Comparison of ENCODE assay signal across 14 cellular contexts in genomic region chr11:12725863-12726666, GRCh38. TPM values are rescaled to one million over a fixed set of nuclear protein-coding genes. Genes with fewer than 3 reads are reported as not detected.
DNase-seq lines count a peak whose midpoint lies in the region; ATAC-seq and TF ChIP-seq lines count a peak whose summit lies in the region.
"Had no signal": no experiment of that assay in that cellular context is flagged by ENCODE, and none has a peak within 500 bp of the region (broad histone marks: within the 10 kb centered on the region; RNA-seq: fewer than 3 reads in every experiment).

No MANE protein-coding gene starts in this region.

- no peak overlapping the region for H3K27ac ChIP-seq in BLaER1
- H3K27ac ChIP-seq: KMS-11 had no signal

- no peak overlapping the region for H3K27ac Mint-ChIP-seq in stimulated activated effector memory CD8-positive, alpha-beta T cell treated with anti-CD3 and anti-CD28 coated beads, Interleukin-12 subunit alpha, Interleukin-12 subunit beta, amount 100 ng/mL, for 72 hours
- H3K27ac Mint-ChIP-seq: activated CD4-positive, alpha-beta T cell treated with anti-CD3 and anti-CD28 coated beads, Interleukin-2, amount 10 ng/mL, durations not matched to agents 24 days and 14 days had no signal

- no peaks in the 10 kb centered on the region for H4K20me1 ChIP-seq in BLaER1

- H3K4me2 ChIP-seq in BLaER1 = peak overlapping the region; percentile 49; the same call in 1 of the 2 replicates
- H3K4me2 ChIP-seq: KMS-11 had no signal

- H3K36me3 Mint-ChIP-seq in stimulated activated effector memory CD8-positive, alpha-beta T cell treated with anti-CD3 and anti-CD28 coated beads, Interleukin-12 subunit alpha, Interleukin-12 subunit beta, amount 100 ng/mL, for 72 hours = no peaks in the 10 kb centered on the region
- H3K36me3 Mint-ChIP-seq: immature natural killer cell had no signal

- peaks cover 6% of the 10 kb centered on the region for H3K4me1 Mint-ChIP-seq in stimulated activated effector memory CD8-positive, alpha-beta T cell treated with anti-CD3 and anti-CD28 coated beads, Interleukin-12 subunit alpha, Interleukin-12 subunit beta, amount 100 ng/mL, for 72 hours
- H3K4me1 Mint-ChIP-seq: activated CD4-positive, alpha-beta T cell treated with anti-CD3 and anti-CD28 coated beads, Interleukin-2, amount 10 ng/mL, durations not matched to agents 24 days and 14 days had no signal

- H3K9me3 Mint-ChIP-seq in stimulated activated effector memory CD8-positive, alpha-beta T cell treated with anti-CD3 and anti-CD28 coated beads, Interleukin-12 subunit alpha, Interleukin-12 subunit beta, amount 100 ng/mL, for 72 hours = no peaks in the 10 kb centered on the region
- H3K9me3 Mint-ChIP-seq: activated CD4-positive, alpha-beta T cell treated with anti-CD3 and anti-CD28 coated beads, Interleukin-2, amount 10 ng/mL, durations not matched to agents 24 days and 14 days had no signal

- H3K9me3 ChIP-seq in BLaER1 = no peaks in the 10 kb centered on the region

- no peaks in the 10 kb centered on the region for H3K27me3 ChIP-seq in BLaER1

- peak; percentile 54 for DNase-seq in LHCN-M2 (ENCODE audit: low read depth)
- DNase-seq in cardiac fibroblast (ENCODE audit: low read depth in 2 of 2) = peak; percentile 34 to 77
- DNase-seq in kidney tubule cell (ENCODE audit: low spot score) = peak; percentile 75
- DNase-seq in stimulated activated effector memory CD8-positive, alpha-beta T cell treated with anti-CD3 and anti-CD28 coated beads, Interleukin-12 subunit alpha, Interleukin-12 subunit beta, amount 100 ng/mL, for 72 hours (ENCODE audit: low spot score in 2 of 2) = no peak
- no peak for DNase-seq in SIG-M5 treated with dmso at 0.1 percent for 504 hours (lab: John Stamatoyannopoulos, UW; ENCODE audit: unreplicated experiment)
- DNase-seq: activated CD4-positive, alpha-beta T cell treated with anti-CD3 and anti-CD28 coated beads, Interleukin-2, amount 10 ng/mL, durations not matched to agents 24 days and 14 days; caudate nucleus; immature natural killer cell; NCI-H187 treated with DMSO at 0.1 percent for 48 hours; T-helper 1 cell had no signal

- H3K9ac ChIP-seq in BLaER1 = no peak overlapping the region
- H3K9ac ChIP-seq: KMS-11 had no signal

- H3K4me1 ChIP-seq in BLaER1 = peaks cover 24% of the 10 kb centered on the region

- H3K4me3 ChIP-seq in BLaER1 = no peak overlapping the region
- no peak overlapping the region for H3K4me3 ChIP-seq in cardiac fibroblast (replicated peaks in 1 of 2; ENCODE audit: low read depth in 2 of 2, low read length in 2 of 2)

- ATAC-seq in stimulated activated effector memory CD8-positive, alpha-beta T cell treated with anti-CD3 and anti-CD28 coated beads, Interleukin-12 subunit alpha, Interleukin-12 subunit beta, amount 100 ng/mL, for 72 hours = no peak
- ATAC-seq in HG03039 (IDR thresholded peaks at IDR 0.05; ENCODE audit: unreplicated experiment) (no peak), HG03521 (IDR thresholded peaks at IDR 0.05; ENCODE audit: unreplicated experiment) (no peak)

- H3K4me3 Mint-ChIP-seq in stimulated activated effector memory CD8-positive, alpha-beta T cell treated with anti-CD3 and anti-CD28 coated beads, Interleukin-12 subunit alpha, Interleukin-12 subunit beta, amount 100 ng/mL, for 72 hours = no peak overlapping the region
- H3K4me3 Mint-ChIP-seq: activated CD4-positive, alpha-beta T cell treated with anti-CD3 and anti-CD28 coated beads, Interleukin-2, amount 10 ng/mL, durations not matched to agents 24 days and 14 days; immature natural killer cell had no signal

- no peaks in the 10 kb centered on the region for H3K36me3 ChIP-seq in BLaER1

- no peak for TF ChIP-seq CTCF in cardiac fibroblast (IDR thresholded peaks at IDR 0.05; ENCODE audit: low read depth, low read length)

RNA-seq across cellular contexts. Expression of gene TEAD1, which starts 51.8 kb away (rescaled TPM):
- 96.7 and 105 TPM in 2 replicates for total RNA-seq in LHCN-M2 (2014; rRNA removed)
- 43.8 TPM for polyA plus RNA-seq in LHCN-M2 (2012)
- polyA plus RNA-seq: immature natural killer cell had no signal

Comparison
In these comparisons a context has a peak if more than half of its experiments do, and no peak if none do; other contexts are left out.
1. DNase-seq: peak in LHCN-M2 (single experiment), cardiac fibroblast (2 of 2) and kidney tubule cell (single experiment); none in stimulated activated effector memory CD8-positive, alpha-beta T cell treated with anti-CD3 and anti-CD28 coated beads, Interleukin-12 subunit alpha, Interleukin-12 subunit beta, amount 100 ng/mL, for 72 hours (0 of 2) and SIG-M5 treated with dmso at 0.1 percent for 504 hours (single experiment).